ENCODE assay signal across 29 cellular contexts in genomic region chr3:17861476-17861875, GRCh38.
DNase-seq lines count a peak whose midpoint lies in the region; ATAC-seq, FAIRE-seq and TF ChIP-seq lines count a peak whose summit lies in the region.
"Had no signal": no experiment of that assay in that cellular context is flagged by ENCODE, and none has a peak within 500 bp of the region (broad histone marks: within the 10 kb centered on the region; RNA-seq: fewer than 3 reads in every experiment).

No MANE protein-coding gene starts in this region.

- no peaks in the 10 kb centered on the region for H3K36me3 ChIP-seq in GM12878 (ENCODE audit: control insufficient read depth in 2 of 2, insufficient read depth in 2 of 2, low read length in 1 of 2)
- peaks cover 7% of the 10 kb centered on the region for H3K36me3 ChIP-seq in iPS-15b (ENCODE audit: control insufficient read depth, insufficient read depth, low read length)
- no peaks in the 10 kb centered on the region for H3K36me3 ChIP-seq in smooth muscle cell (ENCODE audit: low read depth)
- H3K36me3 ChIP-seq: ascending aorta, gastroesophageal sphincter, neutrophil, uterus had no signal

- intact Hi-C loops in GM12878 (cut with micrococcal nuclease; ENCODE audit: unreplicated experiment), result no loop called here
- intact Hi-C loops in head of caudate nucleus (cut with DNase I), result no loop called here

- TF ChIP-seq POLR2A in GM12878 (IDR thresholded peaks at IDR 0.05; ENCODE audit: low read depth, low read length), result no peak

- no peak for TF ChIP-seq CTCF in GM12878 (IDR thresholded peaks at IDR 0.05 in 2 of 3, conservative IDR thresholded peaks at IDR 0.05 in 1 of 3; ENCODE audit: control insufficient read depth in 2 of 3, extremely low read depth in 1 of 3, insufficient read depth in 1 of 3, low read depth in 3 of 3, low read length in 3 of 3)
- TF ChIP-seq CTCF in smooth muscle cell (IDR thresholded peaks at IDR 0.05; ENCODE audit: borderline replicate concordance, insufficient read depth, poor library complexity, severe bottlenecking), result no peak

- H3K27me3 ChIP-seq in GM12878 (replicated peaks in 1 of 2; ENCODE audit: control insufficient read depth in 2 of 2, insufficient read depth in 2 of 2, low read length in 1 of 2) (no peaks in the 10 kb centered on the region), iPS-15b (ENCODE audit: control insufficient read depth, insufficient read depth, low read length) (no peaks in the 10 kb centered on the region), smooth muscle cell (ENCODE audit: low read depth) (no peaks in the 10 kb centered on the region)
- H3K27me3 ChIP-seq: ascending aorta, gastroesophageal sphincter, neutrophil, testis, uterus had no signal

- H3K79me2 ChIP-seq in GM12878 (ENCODE audit: control insufficient read depth, insufficient read depth, low read length) (no peaks in the 10 kb centered on the region), smooth muscle cell (ENCODE audit: low read depth) (no peaks in the 10 kb centered on the region)

- H3K27ac ChIP-seq in GM12878 (ENCODE audit: control insufficient read depth, insufficient read depth) (no peak overlapping the region; the same call in 1 of the 2 replicates), smooth muscle cell (ENCODE audit: low read depth) (peak overlapping the region; percentile 16)
- H3K27ac ChIP-seq: ascending aorta, gastroesophageal sphincter, KMS-11, neutrophil, psoas muscle, testis, uterus had no signal

- TF ChIP-seq RAD21 in GM12878 (IDR thresholded peaks at IDR 0.05; ENCODE audit: insufficient read depth, low read depth, low read length), result no peak

- no peak for TF ChIP-seq EP300 in GM12878 (IDR thresholded peaks at IDR 0.05; ENCODE audit: borderline replicate concordance in 1 of 2, control insufficient read depth in 1 of 2, low read depth in 2 of 2, low read length in 2 of 2)

- in situ Hi-C loops in GM12878 (cut with MboI), result no loop called here

- SMC1A ChIA-PET in GM12878 (lab: Charles Lee; ENCODE audit: uncharacterized antibody, unreplicated experiment), result no interaction called here

- no peak for ATAC-seq in GM12878
- ATAC-seq in naive thymus-derived CD8-positive, alpha-beta T cell, result no peak
- ATAC-seq: gastroesophageal sphincter, psoas muscle had no signal

- POLR2A ChIA-PET in GM12878 (lab: Charles Lee), result no interaction called here
- POLR2A ChIA-PET in naive thymus-derived CD8-positive, alpha-beta T cell (lab: Charles Lee), result no interaction called here

- peaks cover 0 to 5% (median 0%) of the 10 kb centered on the region in 3 donors for H3K36me3 Mint-ChIP-seq in naive thymus-derived CD8-positive, alpha-beta T cell
- H3K36me3 Mint-ChIP-seq: activated naive CD8-positive, alpha-beta T cell treated with anti-CD3 and anti-CD28 coated beads, Interleukin-2, amount 10 ng/mL, durations not matched to agents 7 days and 5 days had no signal

- H2AFZ ChIP-seq in GM12878 (ENCODE audit: control insufficient read depth, low read depth, low read length) (no peak overlapping the region), smooth muscle cell (ENCODE audit: low read depth) (peak overlapping the region; percentile 65)

- CTCF ChIA-PET in GM12878 (lab: Yijun Ruan, JAX), result no interaction called here

- DNase-seq in DMS53 (lab: John Stamatoyannopoulos, UW) (peak; percentile 9), DMS53 treated with DMSO at 0.1 percent for 48 hours (lab: John Stamatoyannopoulos, UW; ENCODE audit: unreplicated experiment) (no peak), GM12878 (ENCODE audit: low read depth, low spot score) (no peak), smooth muscle cell (lab: John Stamatoyannopoulos, UW; ENCODE audit: unreplicated experiment) (no peak), head of caudate nucleus (no peak), NCI-H1694 treated with DMSO at 0.1 percent for 48 hours (lab: John Stamatoyannopoulos, UW) (no peak)
- no peak for DNase-seq in naive thymus-derived CD8-positive, alpha-beta T cell
- DNase-seq: 8988T; activated CD4-positive, alpha-beta T cell treated with anti-CD3 and anti-CD28 coated beads for 48 hours; activated gamma-delta T cell; activated naive CD8-positive, alpha-beta T cell treated with anti-CD3 and anti-CD28 coated beads, Interleukin-2, amount 10 ng/mL, durations not matched to agents 7 days and 5 days; activated T-cell treated with anti-CD3 and anti-CD28 coated beads, Interleukin-2, amount 50 U/mL, for 1 hour; caudate nucleus; CD4-positive, alpha-beta T cell; dermis blood vessel endothelial cell; GOT3; NCI-H1436 treated with DMSO at 0.1 percent for 48 hours; NCI-H510A; psoas muscle; stimulated activated naive CD4-positive, alpha-beta T cell treated with Interleukin-2 at 50 U/mL for 16 hours; testis; uterus had no signal

- 12% methylated on average over 2 of the region's 2 CpGs for WGBS in GM12878 (ENCODE audit: insufficient coverage, insufficient replicate concordance, low lambda C conversion rate, missing lambda C conversion rate)
- 69% methylated on average over 2 of the region's 2 CpGs for WGBS in smooth muscle cell (ENCODE audit: low lambda C conversion rate)

- no peaks in the 10 kb centered on the region for H4K20me1 ChIP-seq in GM12878 (ENCODE audit: control insufficient read depth, insufficient read depth)
- no peaks in the 10 kb centered on the region for H4K20me1 ChIP-seq in smooth muscle cell (ENCODE audit: low read depth)

- H3K27me3 Mint-ChIP-seq in naive thymus-derived CD8-positive, alpha-beta T cell, result peaks cover 0 to 16% (median 3%) of the 10 kb centered on the region in 5 donors
- H3K27me3 Mint-ChIP-seq: activated naive CD8-positive, alpha-beta T cell treated with anti-CD3 and anti-CD28 coated beads, Interleukin-2, amount 10 ng/mL, durations not matched to agents 7 days and 5 days; CD4-positive, alpha-beta T cell had no signal

- no peaks in the 10 kb centered on the region for H3K4me1 Mint-ChIP-seq in naive thymus-derived CD8-positive, alpha-beta T cell
- H3K4me1 Mint-ChIP-seq: activated naive CD8-positive, alpha-beta T cell treated with anti-CD3 and anti-CD28 coated beads, Interleukin-2, amount 10 ng/mL, durations not matched to agents 7 days and 5 days had no signal

- H3K9me3 Mint-ChIP-seq in naive thymus-derived CD8-positive, alpha-beta T cell, result peaks cover 0 to 6% (median 0%) of the 10 kb centered on the region in 9 donors
- H3K9me3 Mint-ChIP-seq: activated naive CD8-positive, alpha-beta T cell treated with anti-CD3 and anti-CD28 coated beads, Interleukin-2, amount 10 ng/mL, durations not matched to agents 7 days and 5 days; T-helper 2 cell treated with Interferon-gamma antibody and Interleukin-4, amounts not matched to agents 5 μg/mL and 100 μg/mL, for 36 hours had no signal

- no peak for FAIRE-seq in GM12878 (lab: Jason Lieb, UNC)

- H3K4me1 ChIP-seq in GM12878 (ENCODE audit: control insufficient read depth, insufficient read depth, low read length), result no peaks in the 10 kb centered on the region
- H3K4me1 ChIP-seq in iPS-15b (ENCODE audit: control insufficient read depth, insufficient read depth, low read length), result no peaks in the 10 kb centered on the region
- no peaks in the 10 kb centered on the region for H3K4me1 ChIP-seq in smooth muscle cell (ENCODE audit: low read depth)
- H3K4me1 ChIP-seq: ascending aorta, gastroesophageal sphincter, psoas muscle, testis, uterus had no signal

- H3K4me3 Mint-ChIP-seq in naive thymus-derived CD8-positive, alpha-beta T cell, result no peak overlapping the region
- H3K4me3 Mint-ChIP-seq: activated naive CD8-positive, alpha-beta T cell treated with anti-CD3 and anti-CD28 coated beads, Interleukin-2, amount 10 ng/mL, durations not matched to agents 7 days and 5 days; CD4-positive, alpha-beta T cell; T-helper 2 cell treated with Interferon-gamma antibody and Interleukin-4, amounts not matched to agents 5 μg/mL and 100 μg/mL, for 36 hours had no signal

- H3F3A ChIP-seq in smooth muscle cell (ENCODE audit: low read depth), result no peaks in the 10 kb centered on the region

- BruUV-seq in GM12878 (replicated peaks; lab: Mats Ljungman, UMichigan), result no TSS peak

- H3K27ac Mint-ChIP-seq in naive thymus-derived CD8-positive, alpha-beta T cell, result no peak overlapping the region
- H3K27ac Mint-ChIP-seq: activated naive CD8-positive, alpha-beta T cell treated with anti-CD3 and anti-CD28 coated beads, Interleukin-2, amount 10 ng/mL, durations not matched to agents 7 days and 5 days; CD4-positive, alpha-beta T cell; T-helper 2 cell treated with Interferon-gamma antibody and Interleukin-4, amounts not matched to agents 5 μg/mL and 100 μg/mL, for 36 hours had no signal

- H3K4me2 ChIP-seq in GM12878 (ENCODE audit: control insufficient read depth, insufficient read depth), result 0 out of 2 replicates have a peak overlapping the region, but pooled peaks have one; percentile 9
- peak overlapping the region; percentile 84 for H3K4me2 ChIP-seq in smooth muscle cell
- H3K4me2 ChIP-seq: KMS-11 had no signal

- peak overlapping the region; percentile 48; the same call in 1 of the 2 replicates for H3K9ac ChIP-seq in GM12878 (ENCODE audit: control insufficient read depth, insufficient read depth, low read length)
- H3K9ac ChIP-seq in iPS-15b (ENCODE audit: low read depth, low read length), result peak overlapping the region; percentile 66
- H3K9ac ChIP-seq in smooth muscle cell (ENCODE audit: low read depth), result peak overlapping the region; percentile 18
- H3K9ac ChIP-seq: KMS-11 had no signal

- H3K9me3 ChIP-seq in GM12878 (replicated peaks; ENCODE audit: control insufficient read depth, insufficient read depth, low read length), result no peaks in the 10 kb centered on the region
- H3K9me3 ChIP-seq in iPS-15b (ENCODE audit: control insufficient read depth, insufficient read depth, low read length), result peaks cover under 1% of the 10 kb centered on the region
- H3K9me3 ChIP-seq in smooth muscle cell (replicated peaks; ENCODE audit: low read depth), result no peaks in the 10 kb centered on the region
- H3K9me3 ChIP-seq: ascending aorta, gastroesophageal sphincter, neutrophil, psoas muscle, testis, uterus had no signal

- RAD21 ChIA-PET in GM12878 (lab: Charles Lee; ENCODE audit: unreplicated experiment), result no interaction called here

- peak overlapping the region; percentile 57 for H3K4me3 ChIP-seq in GM12878
- H3K4me3 ChIP-seq in iPS-15b (ENCODE audit: low read depth, low read length), result peak overlapping the region; percentile 48
- H3K4me3 ChIP-seq in smooth muscle cell, result peak overlapping the region; percentile 52
- H3K4me3 ChIP-seq: ascending aorta, gastroesophageal sphincter, lung, psoas muscle, testis, uterus had no signal

TF ChIP-seq in GM12878, 131 proteins besides CTCF, POLR2A, EP300 and RAD21 (continues in another document):
- TF ChIP-seq ZNF622 (IDR thresholded peaks at IDR 0.05) (no peak), STAT3 (IDR thresholded peaks at IDR 0.05; ENCODE audit: low read depth, low read length) (no peak), NBN (IDR thresholded peaks at IDR 0.05) (no peak), TBL1XR1 (IDR thresholded peaks at IDR 0.05; ENCODE audit: low read depth, low read length) (no peak), CBX3 (IDR thresholded peaks at IDR 0.05; ENCODE audit: borderline replicate concordance, low read depth) (no peak), RAD51 (IDR thresholded peaks at IDR 0.05) (no peak), RUNX3 (IDR thresholded peaks at IDR 0.05; ENCODE audit: low read length) (no peak), MEF2B (IDR thresholded peaks at IDR 0.05; ENCODE audit: partially characterized antibody, poor library complexity, severe bottlenecking) (no peak)
